20 cellular contexts compared by ENCODE assay signal in genomic region chr6:110482774-110483400, GRCh38.
A peak's percentile ranks its signal among the peaks of the same experiment; 100 is the strongest.
DNase-seq lines count a peak whose midpoint lies in the region; ATAC-seq, FAIRE-seq and TF ChIP-seq lines count a peak whose summit lies in the region.
"Had no signal": no experiment of that assay in that cellular context is flagged by ENCODE, and none has a peak within 500 bp of the region (broad histone marks: within the 10 kb centered on the region; RNA-seq: fewer than 3 reads in every experiment).

No MANE protein-coding gene starts in this region.

- TF ChIP-seq POLR2A in NB4 (IDR thresholded peaks at IDR 0.05; ENCODE audit: extremely low read depth, insufficient read length), result no peak

- ATAC-seq in GM21526 (IDR thresholded peaks at IDR 0.05; ENCODE audit: low FRiP score, unreplicated experiment), result no peak

- FAIRE-seq in HTR-8/SVneo (lab: Jason Lieb, UNC), result peak; percentile 75
- FAIRE-seq: GM12892 had no signal

- H3K4me3 ChIP-seq in NB4 (ENCODE audit: low read depth, low read length), result no peak overlapping the region
- H3K4me3 ChIP-seq: BLaER1 had no signal

- peak overlapping the region; percentile 76 for H3K27ac ChIP-seq in VCaP
- H3K27ac ChIP-seq: BLaER1 had no signal

- TF ChIP-seq CTCF in NB4 (IDR thresholded peaks at IDR 0.05; ENCODE audit: low read depth, low read length) (no peak), VCaP (conservative IDR thresholded peaks at IDR 0.05) (no peak)

- DNase-seq in HTR-8/SVneo (ENCODE audit: insufficient read length, low spot score) (no peak), NB4 (ENCODE audit: low read depth) (peak; percentile 41), iris pigment epithelial cell (ENCODE audit: low read depth) (peak; percentile 14), NCI-H187 treated with DMSO at 0.1 percent for 48 hours (lab: John Stamatoyannopoulos, UW) (no peak), NCI-H2196 (lab: John Stamatoyannopoulos, UW; ENCODE audit: unreplicated experiment) (no peak)
- DNase-seq: CD4-positive, alpha-beta memory T cell; DMS 273 treated with DMSO at 0.1 percent for 48 hours; DND-41; GOT3; KG1; NCI-H1092; NCI-H1436; NCI-H2029; NCI-H510A treated with DMSO at 0.1 percent for 48 hours; NCI-H748 treated with DMSO at 0.1 percent for 48 hours; SHP77 had no signal

Comparison
In these comparisons a context has a peak if more than half of its experiments do, and no peak if none do; other contexts are left out.
1. DNase-seq: peak in NB4 (single experiment) and iris pigment epithelial cell (single experiment); none in HTR-8/SVneo (single experiment), NCI-H187 treated with DMSO at 0.1 percent for 48 hours (single experiment) and NCI-H2196 (single experiment).